Comparison of ENCODE assay signal across 31 cellular contexts in genomic region chr2:61378281-61378680, GRCh38.
"Had no signal": no experiment of that assay in that cellular context is flagged by ENCODE, and none has a peak within 500 bp of the region (broad histone marks: within the 10 kb centered on the region; RNA-seq: fewer than 3 reads in every experiment).

No MANE protein-coding gene starts in this region.

- DNase-seq: naive thymus-derived CD8-positive, alpha-beta T cell; nephron progenitor cell; nucleus accumbens; ovary; posterior cingulate gyrus; psoas muscle; right cardiac atrium; spleen; stimulated activated CD4-positive, alpha-beta T cell treated with anti-CD3 and anti-CD28 coated beads, Interleukin-12 subunit alpha, Interleukin-12 subunit beta, amount 100 ng/mL, for 4 hours; stimulated activated CD4-positive, alpha-beta T cell treated with anti-CD3 and anti-CD28 coated beads, Interleukin-1b, Interleukin-23, amount 100 ng/mL, for 48 hours; stimulated activated CD4-positive, alpha-beta T cell treated with anti-CD3 and anti-CD28 coated beads, Interleukin-4, amount 100 ng/mL, for 1 hour; stimulated activated CD4-positive, alpha-beta T cell treated with anti-CD3 and anti-CD28 coated beads, Interleukin-4, amount 100 ng/mL, for 4 hours; stimulated activated CD8-positive, alpha-beta memory T cell treated with anti-CD3 and anti-CD28 coated beads, Interleukin-4, amount 100 ng/mL, for 48 hours; stimulated activated naive B cell treated with anti-CD40 and anti-IgM and Interleukin-4, amounts not matched to agents 10 μg/mL and 1 μg/mL and 100 μg/mL, for 72 hours; stimulated activated naive CD4-positive, alpha-beta T cell treated with Interleukin-2 at 50 U/mL for 16 hours; stomach; thyroid gland; upper lobe of left lung had no signal

- H3K9me3 Mint-ChIP-seq: naive thymus-derived CD8-positive, alpha-beta T cell; natural killer cell treated with Interleukin-12 subunit alpha and Interleukin-12 subunit beta and Interleukin-15 and Interleukin-18, amount 100 ng/mL, for 72 hours; neural crest cell; stimulated activated naive B cell treated with anti-CD40 and anti-IgM and Interleukin-4, amounts not matched to agents 10 μg/mL and 1 μg/mL and 100 μg/mL, for 72 hours; stimulated activated naive CD8-positive, alpha-beta T cell treated with anti-CD3 and anti-CD28 coated beads, Interleukin-15, Interleukin-2, amounts not matched to agents 100 ng/mL and 50 ng/mL, for 24 hours had no signal

- H3K4me2 ChIP-seq: smooth muscle cell had no signal

- H3K9me3 ChIP-seq: neutrophil, ovary, psoas muscle, spleen, stomach, thoracic aorta, thyroid gland, tibial nerve, upper lobe of left lung, vagina had no signal

- H2AFZ ChIP-seq: parathyroid adenoma had no signal

- H3K4me1 Mint-ChIP-seq: nephron progenitor cell, neural crest cell had no signal

- H3K36me3 ChIP-seq: ovary had no signal

- H3K27me3 Mint-ChIP-seq: naive thymus-derived CD8-positive, alpha-beta T cell; natural killer cell treated with Interleukin-12 subunit alpha and Interleukin-12 subunit beta and Interleukin-15 and Interleukin-18, amount 100 ng/mL, for 72 hours; progenitor cell of endocrine pancreas; stimulated activated naive B cell treated with anti-CD40 and anti-IgM and Interleukin-4, amounts not matched to agents 10 μg/mL and 1 μg/mL and 100 μg/mL, for 72 hours; stimulated activated naive CD8-positive, alpha-beta T cell treated with anti-CD3 and anti-CD28 coated beads, Interleukin-15, Interleukin-2, amounts not matched to agents 100 ng/mL and 50 ng/mL, for 24 hours had no signal

- H3K4me3 Mint-ChIP-seq: naive thymus-derived CD8-positive, alpha-beta T cell; natural killer cell treated with Interleukin-12 subunit alpha and Interleukin-12 subunit beta and Interleukin-15 and Interleukin-18, amount 100 ng/mL, for 72 hours; nephron progenitor cell; neural crest cell; stimulated activated naive B cell treated with anti-CD40 and anti-IgM and Interleukin-4, amounts not matched to agents 10 μg/mL and 1 μg/mL and 100 μg/mL, for 72 hours; stimulated activated naive CD8-positive, alpha-beta T cell treated with anti-CD3 and anti-CD28 coated beads, Interleukin-15, Interleukin-2, amounts not matched to agents 100 ng/mL and 50 ng/mL, for 24 hours had no signal

- H3K27me3 ChIP-seq: neutrophil, ovary, spleen, stomach, thyroid gland, tibial nerve, upper lobe of left lung, vagina had no signal

- H3K27ac Mint-ChIP-seq: natural killer cell treated with Interleukin-12 subunit alpha and Interleukin-12 subunit beta and Interleukin-15 and Interleukin-18, amount 100 ng/mL, for 72 hours; progenitor cell of endocrine pancreas; stimulated activated naive B cell treated with anti-CD40 and anti-IgM and Interleukin-4, amounts not matched to agents 10 μg/mL and 1 μg/mL and 100 μg/mL, for 72 hours; stimulated activated naive CD8-positive, alpha-beta T cell treated with anti-CD3 and anti-CD28 coated beads, Interleukin-15, Interleukin-2, amounts not matched to agents 100 ng/mL and 50 ng/mL, for 24 hours had no signal

- H3K4me1 ChIP-seq: parathyroid adenoma, spleen, thyroid gland, tibial nerve, upper lobe of left lung, vagina had no signal

- ATAC-seq: naive thymus-derived CD8-positive, alpha-beta T cell; natural killer cell treated with Interleukin-12 subunit alpha and Interleukin-12 subunit beta and Interleukin-15 and Interleukin-18, amount 100 ng/mL, for 72 hours; psoas muscle; right cardiac atrium; sciatic nerve; stimulated activated naive B cell treated with anti-CD40 and anti-IgM and Interleukin-4, amounts not matched to agents 10 μg/mL and 1 μg/mL and 100 μg/mL, for 72 hours had no signal

- H3K4me3 ChIP-seq: ovary, psoas muscle, skin epidermis, smooth muscle cell, spleen, stomach, thoracic aorta, thyroid gland, tibial nerve, upper lobe of left lung, vagina had no signal

- H3K9ac ChIP-seq: parathyroid adenoma had no signal

- H3K27ac ChIP-seq: neutrophil, ovary, parathyroid adenoma, skin epidermis, spleen, stomach, thoracic aorta, thyroid gland, tibial nerve, upper lobe of left lung, vagina had no signal

- FAIRE-seq: urothelium cell line had no signal
